8 cellular contexts compared by ENCODE assay signal in genomic region chr11:65555693-65556231, GRCh38. TPM values are rescaled to one million over a fixed set of nuclear protein-coding genes. Genes with fewer than 3 reads are reported as not detected.
DNase-seq lines count a peak whose midpoint lies in the region; ATAC-seq and TF ChIP-seq lines count a peak whose summit lies in the region.

No MANE protein-coding gene starts in this region.

- H3K4me1 Mint-ChIP-seq in activated naive CD8-positive, alpha-beta T cell treated with anti-CD3 and anti-CD28 coated beads, Interleukin-2, amount 10 ng/mL, durations not matched to agents 7 days and 5 days: peaks cover 56% of the 10 kb centered on the region

- H3K9me3 ChIP-seq in aorta (ENCODE audit: control insufficient read depth, low read length) (no peaks in the 10 kb centered on the region), WERI-Rb-1 (ENCODE audit: severe bottlenecking) (no peaks in the 10 kb centered on the region)

- no peak overlapping the region for H3K4me3 ChIP-seq in aorta (ENCODE audit: low read length in 2 of 2)
- no peak overlapping the region for H3K4me3 ChIP-seq in WERI-Rb-1 (ENCODE audit: low read depth, low read length)

- intact Hi-C loops in aorta (cut with DNase I): no loop called here

- POLR2A ChIA-PET in activated naive CD8-positive, alpha-beta T cell treated with anti-CD3 and anti-CD28 coated beads, Interleukin-2, amount 10 ng/mL, durations not matched to agents 7 days and 5 days (lab: Charles Lee): interaction anchor here (1.0 to 3.5 kb wide), 3 partner anchors 10 to 16 kb away, joined by 4 to 38 read pairs (median 20); partner anchors contain the start of genes FAM89B and ZNRD2

- no peaks in the 10 kb centered on the region for H3K4me1 ChIP-seq in aorta (ENCODE audit: control insufficient read depth in 1 of 2, insufficient read depth in 2 of 2, low read length in 2 of 2)

- H3K4me3 Mint-ChIP-seq in activated naive CD8-positive, alpha-beta T cell treated with anti-CD3 and anti-CD28 coated beads, Interleukin-2, amount 10 ng/mL, durations not matched to agents 7 days and 5 days: peak overlapping the region; percentile 86

- no peak overlapping the region for H3K27ac ChIP-seq in aorta (ENCODE audit: low read depth in 1 of 2, low read length in 2 of 2)
- no peak overlapping the region for H3K27ac ChIP-seq in WERI-Rb-1

- H3K36me3 ChIP-seq in aorta (ENCODE audit: control insufficient read depth in 1 of 2, insufficient read depth in 2 of 2, low read length in 1 of 2): peaks cover 0 to 2% of the 10 kb centered on the region in 2 donors
- H3K36me3 ChIP-seq in WERI-Rb-1: no peaks in the 10 kb centered on the region

- ATAC-seq in activated naive CD8-positive, alpha-beta T cell treated with anti-CD3 and anti-CD28 coated beads, Interleukin-2, amount 10 ng/mL, durations not matched to agents 7 days and 5 days (ENCODE audit: low read depth): no peak
- ATAC-seq in aorta (ENCODE audit: low FRiP score) (no peak), GM21515 (IDR thresholded peaks at IDR 0.05; ENCODE audit: unreplicated experiment) (no peak), GM21619 (IDR thresholded peaks at IDR 0.05; ENCODE audit: unreplicated experiment) (no peak)

- DNase-seq in stimulated activated CD4-positive, alpha-beta T cell treated with anti-CD3 and anti-CD28 coated beads, Interleukin-15, amount 100 ng/mL, for 24 hours: peak; percentile 51
- no peak for DNase-seq in stimulated activated CD4-positive, alpha-beta T cell treated with anti-CD3 and anti-CD28 coated beads, Interleukin-4, amount 100 ng/mL, for 24 hours
- peak; percentile 39 for DNase-seq in activated naive CD8-positive, alpha-beta T cell treated with anti-CD3 and anti-CD28 coated beads, Interleukin-2, amount 10 ng/mL, durations not matched to agents 7 days and 5 days
- DNase-seq in iris pigment epithelial cell (ENCODE audit: low read depth): peak; percentile 85
- DNase-seq in aorta: peak; percentile 86 to 92
- no peak for DNase-seq in WERI-Rb-1

- WGBS in aorta, 2 donors: 12 to 13% methylated on average over 6 of the region's 6 CpGs

- no peaks in the 10 kb centered on the region for H3K27me3 Mint-ChIP-seq in activated naive CD8-positive, alpha-beta T cell treated with anti-CD3 and anti-CD28 coated beads, Interleukin-2, amount 10 ng/mL, durations not matched to agents 7 days and 5 days

- no peaks in the 10 kb centered on the region for H3K9me3 Mint-ChIP-seq in activated naive CD8-positive, alpha-beta T cell treated with anti-CD3 and anti-CD28 coated beads, Interleukin-2, amount 10 ng/mL, durations not matched to agents 7 days and 5 days

- peak overlapping the region; percentile 87 for H3K27ac Mint-ChIP-seq in activated naive CD8-positive, alpha-beta T cell treated with anti-CD3 and anti-CD28 coated beads, Interleukin-2, amount 10 ng/mL, durations not matched to agents 7 days and 5 days

- H3K36me3 Mint-ChIP-seq in activated naive CD8-positive, alpha-beta T cell treated with anti-CD3 and anti-CD28 coated beads, Interleukin-2, amount 10 ng/mL, durations not matched to agents 7 days and 5 days: peaks cover 12% of the 10 kb centered on the region

- H3K27me3 ChIP-seq in aorta (ENCODE audit: control insufficient read depth in 1 of 2, insufficient read depth in 2 of 2, low read length in 1 of 2): no peaks in the 10 kb centered on the region
- no peaks in the 10 kb centered on the region for H3K27me3 ChIP-seq in WERI-Rb-1 (ENCODE audit: insufficient read depth, low read depth, severe bottlenecking)

- TF ChIP-seq CTCF in WERI-Rb-1 (IDR thresholded peaks at IDR 0.05; ENCODE audit: low read depth, low read length): no peak

RNA-seq across cellular contexts. Expression of gene LTBP3, which starts 2.4 kb away (rescaled TPM):
- 100 to 1,000 TPM; 116 to 119 TPM for total RNA-seq in activated naive CD8-positive, alpha-beta T cell treated with anti-CD3 and anti-CD28 coated beads, Interleukin-2, amount 10 ng/mL, durations not matched to agents 7 days and 5 days
- total RNA-seq in aorta: 100 to 1,000 TPM; 280 to 473 TPM
- polyA plus RNA-seq in aorta: 100 to 1,000 TPM in 1 of 2 donors, 10 to 100 TPM in 1; 40.1 to 467 TPM

RNA-seq across cellular contexts. Expression of gene ZNRD2, which starts 14.5 kb away (rescaled TPM):
- total RNA-seq in activated naive CD8-positive, alpha-beta T cell treated with anti-CD3 and anti-CD28 coated beads, Interleukin-2, amount 10 ng/mL, durations not matched to agents 7 days and 5 days: 10 to 100 TPM; 27.2 to 30.0 TPM
- 10 to 100 TPM; 21.7 to 29.3 TPM for total RNA-seq in aorta
- polyA plus RNA-seq in aorta: 10 to 100 TPM; 37.1 to 42.5 TPM

RNA-seq across cellular contexts. Expression of gene FAM89B, which starts 16.6 kb away (rescaled TPM):
- total RNA-seq in activated naive CD8-positive, alpha-beta T cell treated with anti-CD3 and anti-CD28 coated beads, Interleukin-2, amount 10 ng/mL, durations not matched to agents 7 days and 5 days: 10 to 100 TPM; 40.9 to 44.1 TPM
- total RNA-seq in aorta: 10 to 100 TPM; 49.5 to 64.3 TPM
- 10 to 100 TPM; 67.5 to 83.4 TPM for polyA plus RNA-seq in aorta

RNA-seq across cellular contexts. Expression of gene EHBP1L1, which starts 20.1 kb away (rescaled TPM):
- total RNA-seq in activated naive CD8-positive, alpha-beta T cell treated with anti-CD3 and anti-CD28 coated beads, Interleukin-2, amount 10 ng/mL, durations not matched to agents 7 days and 5 days: 100 to 1,000 TPM; 118 to 120 TPM
- total RNA-seq in aorta: 100 to 1,000 TPM; 235 to 266 TPM
- polyA plus RNA-seq in aorta: 100 to 1,000 TPM in 1 of 2 donors, 10 to 100 TPM in 1; 53.2 to 316 TPM

RNA-seq across cellular contexts. Expression of gene SCYL1, which starts 30.9 kb away (rescaled TPM):
- total RNA-seq in activated naive CD8-positive, alpha-beta T cell treated with anti-CD3 and anti-CD28 coated beads, Interleukin-2, amount 10 ng/mL, durations not matched to agents 7 days and 5 days: 10 to 100 TPM; 74.2 to 74.9 TPM
- 10 to 100 TPM; 74.0 to 74.4 TPM for total RNA-seq in aorta
- 10 to 100 TPM; 31.3 to 98.9 TPM for polyA plus RNA-seq in aorta

Comparison
In these comparisons a context has a peak if more than half of its experiments do, and no peak if none do; other contexts are left out.
1. DNase-seq: peak in stimulated activated CD4-positive, alpha-beta T cell treated with anti-CD3 and anti-CD28 coated beads, Interleukin-15, amount 100 ng/mL, for 24 hours (single experiment), activated naive CD8-positive, alpha-beta T cell treated with anti-CD3 and anti-CD28 coated beads, Interleukin-2, amount 10 ng/mL, durations not matched to agents 7 days and 5 days (single experiment), iris pigment epithelial cell (single experiment) and aorta (2 of 2); none in stimulated activated CD4-positive, alpha-beta T cell treated with anti-CD3 and anti-CD28 coated beads, Interleukin-4, amount 100 ng/mL, for 24 hours (single experiment) and WERI-Rb-1 (single experiment).